Comparison of ENCODE assay signal across 24 cellular contexts in genomic region chr11:10032991-10033390, GRCh38.
A peak's percentile ranks its signal among the peaks of the same experiment; 100 is the strongest.
DNase-seq lines count a peak whose midpoint lies in the region; ATAC-seq and TF ChIP-seq lines count a peak whose summit lies in the region.
"Had no signal": no experiment of that assay in that cellular context is flagged by ENCODE, and none has a peak within 500 bp of the region (broad histone marks: within the 10 kb centered on the region; RNA-seq: fewer than 3 reads in every experiment).

No MANE protein-coding gene starts in this region.

- H3K27ac Mint-ChIP-seq in natural killer cell treated with Interleukin-12 subunit alpha and Interleukin-12 subunit beta and Interleukin-15 and Interleukin-18, amount 100 ng/mL, for 72 hours = no peak overlapping the region
- H3K27ac Mint-ChIP-seq: activated CD8-positive, alpha-beta T cell treated with anti-CD3 and anti-CD28 coated beads for 36 hours; CD14-positive monocyte; dendritic cell treated with granulocyte-macrophage colony-stimulating factor and Interleukin-4, amounts not matched to agents 40 ng/mL and 50 ng/mL, for 4 days had no signal

- no peaks in the 10 kb centered on the region for H4K20me1 ChIP-seq in GM23248 (ENCODE audit: insufficient read depth)

- ATAC-seq in RWPE2 (ENCODE audit: low read depth) (peak; percentile 38; the same call in 1 of the 3 replicates), GM19023 (IDR thresholded peaks at IDR 0.05; ENCODE audit: unreplicated experiment) (no peak), GM18861 (IDR thresholded peaks at IDR 0.05; ENCODE audit: unreplicated experiment) (no peak)
- ATAC-seq in natural killer cell treated with Interleukin-12 subunit alpha and Interleukin-12 subunit beta and Interleukin-15 and Interleukin-18, amount 100 ng/mL, for 72 hours = no peak
- ATAC-seq: activated CD4-positive, CD25-positive, alpha-beta regulatory T cell treated with anti-CD3 and anti-CD28 coated beads, Interleukin-2, amount 50 U/mL, for 24 hours; activated CD8-positive, alpha-beta T cell treated with anti-CD3 and anti-CD28 coated beads for 36 hours; gastrocnemius medialis; left ventricle myocardium superior; right lobe of liver had no signal

- H3K9me2 ChIP-seq in GM23248 (ENCODE audit: insufficient read depth) = no peaks in the 10 kb centered on the region

- H3K4me3 ChIP-seq in ACC112 (ENCODE audit: low read depth, low read length) = no peak overlapping the region
- no peak overlapping the region for H3K4me3 ChIP-seq in GM23248
- H3K4me3 ChIP-seq in RWPE2 (ENCODE audit: severe bottlenecking) = no peak overlapping the region
- no peak overlapping the region for H3K4me3 ChIP-seq in fibroblast of pulmonary artery (replicated peaks; ENCODE audit: low read depth, low read length)
- H3K4me3 ChIP-seq: gastrocnemius medialis, right lobe of liver had no signal

- H3K36me3 Mint-ChIP-seq in natural killer cell treated with Interleukin-12 subunit alpha and Interleukin-12 subunit beta and Interleukin-15 and Interleukin-18, amount 100 ng/mL, for 72 hours = no peaks in the 10 kb centered on the region

- no peaks in the 10 kb centered on the region for H3K27me3 Mint-ChIP-seq in natural killer cell treated with Interleukin-12 subunit alpha and Interleukin-12 subunit beta and Interleukin-15 and Interleukin-18, amount 100 ng/mL, for 72 hours
- H3K27me3 Mint-ChIP-seq: activated CD8-positive, alpha-beta T cell treated with anti-CD3 and anti-CD28 coated beads for 36 hours; dendritic cell treated with granulocyte-macrophage colony-stimulating factor and Interleukin-4, amounts not matched to agents 40 ng/mL and 50 ng/mL, for 4 days had no signal

- peaks cover 22% of the 10 kb centered on the region for H3K4me1 ChIP-seq in ACC112 (ENCODE audit: control insufficient read depth, insufficient read depth, low read length, unreplicated experiment)
- H3K4me1 ChIP-seq in GM23248 (ENCODE audit: insufficient read depth) = peaks cover 48% of the 10 kb centered on the region
- peaks cover 8% of the 10 kb centered on the region for H3K4me1 ChIP-seq in RWPE2 (ENCODE audit: insufficient read depth, poor library complexity, severe bottlenecking)
- H3K4me1 ChIP-seq: gastrocnemius medialis, parathyroid adenoma, right lobe of liver had no signal

- no peaks in the 10 kb centered on the region for H3K9me3 ChIP-seq in GM23248 (ENCODE audit: low read depth)
- H3K9me3 ChIP-seq in RWPE2 (ENCODE audit: severe bottlenecking) = no peaks in the 10 kb centered on the region
- H3K9me3 ChIP-seq: gastrocnemius medialis, right lobe of liver had no signal

- peak; percentile 57 for DNase-seq in GM23248
- DNase-seq in RWPE2 (ENCODE audit: low spot score) = no peak
- DNase-seq in fibroblast of pulmonary artery (ENCODE audit: low read depth) = peak; percentile 16
- no peak for DNase-seq in natural killer cell treated with Interleukin-12 subunit alpha and Interleukin-12 subunit beta and Interleukin-15 and Interleukin-18, amount 100 ng/mL, for 72 hours (ENCODE audit: low spot score)
- no peak for DNase-seq in RKO (ENCODE audit: low spot score)
- DNase-seq: activated CD8-positive, alpha-beta T cell treated with anti-CD3 and anti-CD28 coated beads for 36 hours; activated T-cell treated with anti-CD3 and anti-CD28 coated beads, Interleukin-2, amount 50 U/mL, for 1 hour; amniotic stem cell; gastrocnemius medialis; hypothalamus; KBM-7; left ventricle myocardium superior; NCI-H2171; NCI-H526; right lobe of liver; SW 1271 had no signal

- in situ Hi-C loops in GM23248 (cut with MboI) = no loop called here

- TF ChIP-seq CTCF in RWPE2 (IDR thresholded peaks at IDR 0.05; ENCODE audit: poor library complexity, severe bottlenecking) = no peak
- TF ChIP-seq CTCF in fibroblast of pulmonary artery (IDR thresholded peaks at IDR 0.05; ENCODE audit: low read length, missing control alignments) = no peak

- no peak overlapping the region for H2AFZ ChIP-seq in ACC112 (ENCODE audit: low read length, unreplicated experiment)
- no peak overlapping the region for H2AFZ ChIP-seq in GM23248
- H2AFZ ChIP-seq: parathyroid adenoma had no signal

- peaks cover 20% of the 10 kb centered on the region for H3F3A ChIP-seq in GM23248 (ENCODE audit: insufficient read depth)

- H3K4me2 ChIP-seq in GM23248 (ENCODE audit: unreplicated experiment) = peak overlapping the region; percentile 23

- no peak overlapping the region for H3K9ac ChIP-seq in GM23248
- H3K9ac ChIP-seq: parathyroid adenoma had no signal

- no peaks in the 10 kb centered on the region for H3K27me3 ChIP-seq in ACC112 (ENCODE audit: insufficient read depth, low read length)
- H3K27me3 ChIP-seq in GM23248 (replicated peaks; ENCODE audit: insufficient read depth) = no peaks in the 10 kb centered on the region
- no peaks in the 10 kb centered on the region for H3K27me3 ChIP-seq in RWPE2 (ENCODE audit: insufficient read depth, poor library complexity, severe bottlenecking)
- H3K27me3 ChIP-seq: gastrocnemius medialis, right lobe of liver had no signal

- peak overlapping the region; percentile 12; the same call in 1 of the 2 replicates for H3K27ac ChIP-seq in ACC112 (ENCODE audit: low read depth, low read length)
- 0 out of 2 replicates have a peak overlapping the region, but pooled peaks have one; percentile 13 for H3K27ac ChIP-seq in GM23248
- H3K27ac ChIP-seq in RWPE2 (ENCODE audit: poor library complexity, severe bottlenecking) = no peak overlapping the region
- H3K27ac ChIP-seq: gastrocnemius medialis, parathyroid adenoma, right lobe of liver had no signal

- no peak overlapping the region for H3K4me3 Mint-ChIP-seq in natural killer cell treated with Interleukin-12 subunit alpha and Interleukin-12 subunit beta and Interleukin-15 and Interleukin-18, amount 100 ng/mL, for 72 hours
- H3K4me3 Mint-ChIP-seq: activated CD8-positive, alpha-beta T cell treated with anti-CD3 and anti-CD28 coated beads for 36 hours; CD14-positive monocyte; dendritic cell treated with granulocyte-macrophage colony-stimulating factor and Interleukin-4, amounts not matched to agents 40 ng/mL and 50 ng/mL, for 4 days; nephron had no signal

- H3K9me3 Mint-ChIP-seq in natural killer cell treated with Interleukin-12 subunit alpha and Interleukin-12 subunit beta and Interleukin-15 and Interleukin-18, amount 100 ng/mL, for 72 hours = peaks cover 3% of the 10 kb centered on the region
- H3K9me3 Mint-ChIP-seq: activated CD8-positive, alpha-beta T cell treated with anti-CD3 and anti-CD28 coated beads for 36 hours; nephron had no signal

- H3K4me1 Mint-ChIP-seq in natural killer cell treated with Interleukin-12 subunit alpha and Interleukin-12 subunit beta and Interleukin-15 and Interleukin-18, amount 100 ng/mL, for 72 hours (ENCODE audit: low read depth in 2 of 2) = no peaks in the 10 kb centered on the region
- H3K4me1 Mint-ChIP-seq: CD14-positive monocyte had no signal

- H3K36me3 ChIP-seq in ACC112 (ENCODE audit: insufficient read depth, low read length) (0 out of 2 replicates have a peak, but pooled peaks cover 3% of the 10 kb centered on the region), GM23248 (ENCODE audit: low read depth) (no peaks in the 10 kb centered on the region), RWPE2 (ENCODE audit: low read depth) (peaks cover 20% of the 10 kb centered on the region)
- H3K36me3 ChIP-seq: gastrocnemius medialis had no signal

- H3K79me2 ChIP-seq in ACC112 (ENCODE audit: control insufficient read depth, insufficient read depth, low read length, unreplicated experiment) = no peaks in the 10 kb centered on the region
- peaks cover 11% of the 10 kb centered on the region; the same call in 1 of the 2 replicates for H3K79me2 ChIP-seq in GM23248 (ENCODE audit: insufficient read depth)
- H3K79me2 ChIP-seq: parathyroid adenoma had no signal

Comparison
In these comparisons a context has a peak if more than half of its experiments do, and no peak if none do; other contexts are left out.
1. DNase-seq: peak in GM23248 (single experiment) and fibroblast of pulmonary artery (single experiment); none in RWPE2 (single experiment), natural killer cell treated with Interleukin-12 subunit alpha and Interleukin-12 subunit beta and Interleukin-15 and Interleukin-18, amount 100 ng/mL, for 72 hours (single experiment) and RKO (single experiment).